In the genomic region with DNA sequence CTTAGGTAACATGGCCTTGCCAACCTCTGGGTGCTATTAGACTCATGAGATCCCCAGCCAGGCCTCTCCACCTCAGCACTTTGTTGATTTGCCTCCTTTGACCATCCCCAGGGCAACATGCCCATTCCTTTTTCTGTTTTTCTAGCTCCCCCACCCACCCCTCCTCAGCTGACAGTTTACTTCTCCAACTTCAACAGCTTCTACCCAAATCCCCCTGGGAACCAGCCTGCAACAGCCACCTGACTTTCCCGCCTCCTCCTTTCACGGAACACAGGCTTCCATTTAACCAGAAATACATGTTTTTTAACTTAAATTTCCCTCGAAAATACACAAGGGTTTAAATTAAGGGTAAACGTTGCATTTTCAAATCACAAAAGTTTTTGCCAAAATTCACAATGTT, we compare ENCODE assay signal across 22 cellular contexts.
"Had no signal": no experiment of that assay in that cellular context is flagged by ENCODE, and none has a peak within 500 bp of the region (broad histone marks: within the 10 kb centered on the region; RNA-seq: fewer than 3 reads in every experiment).

No MANE protein-coding gene starts in this region.

- DNase-seq: activated CD4-positive, alpha-beta memory T cell treated with anti-CD3 and anti-CD28 coated beads, Interleukin-2, amount 10 ng/mL, durations not matched to agents 7 days and 5 days; activated CD4-positive, alpha-beta T cell treated with anti-CD3 and anti-CD28 coated beads, Interleukin-2, amount 50 U/mL, for 1 hour; activated CD4-positive, CD25-positive, alpha-beta regulatory T cell; activated gamma-delta T cell treated with Interleukin-2 at 50 U/mL for 16 hours; activated naive CD4-positive, alpha-beta T cell treated with anti-CD3 and anti-CD28 coated beads, Interleukin-2, amount 10 ng/mL, durations not matched to agents 7 days and 5 days; activated naive CD8-positive, alpha-beta T cell treated with anti-CD3 and anti-CD28 coated beads, Interleukin-2, amount 10 ng/mL, durations not matched to agents 7 days and 5 days; activated T-cell treated with anti-CD3 and anti-CD28 coated beads for 4 hours; activated T-cell treated with anti-CD3 and anti-CD28 coated beads, Interleukin-2, amount 50 U/mL, for 72 hours; adrenal gland; anterior cingulate cortex; cerebellar nuclear complex; Kasumi-1; NCI-H1048; NCI-H1417; NCI-H1930; NCI-H446; NCI-H524; PC-9; SHP77 treated with DMSO at 0.1 percent for 48 hours; T-helper 17 cell; T-helper 9 cell had no signal

- H3K27me3 Mint-ChIP-seq: activated CD4-positive, alpha-beta memory T cell treated with anti-CD3 and anti-CD28 coated beads, Interleukin-2, amount 10 ng/mL, durations not matched to agents 7 days and 5 days; T-helper 17 cell had no signal

- H3K27ac Mint-ChIP-seq: activated CD4-positive, alpha-beta memory T cell treated with anti-CD3 and anti-CD28 coated beads, Interleukin-2, amount 10 ng/mL, durations not matched to agents 7 days and 5 days; activated naive CD4-positive, alpha-beta T cell treated with anti-CD3 and anti-CD28 coated beads, Interleukin-2, amount 10 ng/mL, durations not matched to agents 7 days and 5 days; activated naive CD8-positive, alpha-beta T cell treated with anti-CD3 and anti-CD28 coated beads, Interleukin-2, amount 10 ng/mL, durations not matched to agents 7 days and 5 days; activated T-cell treated with anti-CD3 and anti-CD28 coated beads, Interleukin-2, amount 50 U/mL, for 72 hours; activated T-helper 2 cell treated with anti-CD3 and anti-CD28 coated beads, Interferon-gamma antibody, Interleukin-2, Interleukin-4, amounts not matched to agents 10 μg/mL and 5 μg/mL and 100 μg/mL, durations not matched to agents 14 hours and 24 hours and 36 hours; T-helper 17 cell had no signal

- H3K4me1 ChIP-seq: adrenal gland had no signal

- H3K36me3 ChIP-seq: adrenal gland had no signal

- H3K4me3 ChIP-seq: adrenal gland, PC-9 had no signal

- H3K27ac ChIP-seq: adrenal gland, PC-9 had no signal

- H3K4me1 Mint-ChIP-seq: activated CD4-positive, alpha-beta memory T cell treated with anti-CD3 and anti-CD28 coated beads, Interleukin-2, amount 10 ng/mL, durations not matched to agents 7 days and 5 days; T-helper 17 cell had no signal

- H3K4me2 ChIP-seq: PC-9 had no signal

- H3K27me3 ChIP-seq: adrenal gland had no signal

- H3K4me3 Mint-ChIP-seq: activated CD4-positive, alpha-beta memory T cell treated with anti-CD3 and anti-CD28 coated beads, Interleukin-2, amount 10 ng/mL, durations not matched to agents 7 days and 5 days; activated naive CD4-positive, alpha-beta T cell treated with anti-CD3 and anti-CD28 coated beads, Interleukin-2, amount 10 ng/mL, durations not matched to agents 7 days and 5 days; activated naive CD8-positive, alpha-beta T cell treated with anti-CD3 and anti-CD28 coated beads, Interleukin-2, amount 10 ng/mL, durations not matched to agents 7 days and 5 days; activated T-cell treated with anti-CD3 and anti-CD28 coated beads, Interleukin-2, amount 50 U/mL, for 72 hours; T-helper 17 cell had no signal
